In the genomic region with DNA sequence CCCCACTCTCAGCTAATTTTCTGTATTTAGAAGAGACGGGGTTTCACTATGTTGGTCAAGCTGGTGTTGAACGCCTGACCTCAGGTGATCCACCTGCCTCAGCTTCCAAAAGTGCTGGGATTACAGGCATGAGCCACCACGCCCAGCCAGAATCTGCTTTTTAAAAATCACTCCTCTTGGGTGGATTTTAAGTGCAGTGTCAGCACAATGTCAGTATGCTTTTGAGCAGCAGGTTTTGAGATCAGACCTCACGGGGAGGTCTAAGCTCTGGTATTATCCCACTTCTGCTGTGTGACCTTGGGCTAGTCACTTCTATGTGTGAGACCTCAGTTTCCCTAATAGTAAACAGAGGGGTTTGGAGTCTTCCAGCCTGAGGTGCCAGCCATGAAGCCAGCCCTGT, we compare ENCODE assay signal across 30 cellular contexts. TPM values are rescaled to one million over a fixed set of nuclear protein-coding genes. Genes with fewer than 3 reads are reported as not detected.
"Had no signal": no experiment of that assay in that cellular context is flagged by ENCODE, and none has a peak within 500 bp of the region (broad histone marks: within the 10 kb centered on the region; RNA-seq: fewer than 3 reads in every experiment).

No MANE protein-coding gene starts in this region.

- H3K79me2 ChIP-seq: parathyroid adenoma had no signal

- H3K27me3 ChIP-seq: neural progenitor cell, ovary, testis, transverse colon, upper lobe of right lung, uterus had no signal

- DNase-seq: natural killer cell; occipital lobe; ovary; posterior cingulate gyrus; psoas muscle; right cardiac atrium; stimulated activated CD4-positive, alpha-beta T cell treated with anti-CD3 and anti-CD28 coated beads, Interleukin-12 subunit alpha, Interleukin-12 subunit beta, amount 100 ng/mL, for 4 hours; stimulated activated CD4-positive, alpha-beta T cell treated with anti-CD3 and anti-CD28 coated beads, Interleukin-1b, Interleukin-23, amount 100 ng/mL, for 48 hours; stimulated activated CD4-positive, alpha-beta T cell treated with anti-CD3 and anti-CD28 coated beads, Interleukin-4, amount 100 ng/mL, for 1 hour; stimulated activated CD4-positive, alpha-beta T cell treated with anti-CD3 and anti-CD28 coated beads, Interleukin-4, amount 100 ng/mL, for 4 hours; stimulated activated CD8-positive, alpha-beta memory T cell treated with anti-CD3 and anti-CD28 coated beads, Interleukin-4, amount 100 ng/mL, for 48 hours; stimulated activated naive CD4-positive, alpha-beta T cell; stimulated activated naive CD8-positive, alpha-beta T cell treated with anti-CD3 and anti-CD28 coated beads, Interleukin-15, amount 100 ng/mL, for 72 hours; stimulated activated naive CD8-positive, alpha-beta T cell treated with anti-CD3 and anti-CD28 coated beads, Interleukin-15, Interleukin-2, amounts not matched to agents 100 U/mL and 50 U/mL, for 24 hours; substantia nigra; testis; tibial artery; transverse colon; upper lobe of right lung; uterus had no signal

- H3K27ac ChIP-seq: neural progenitor cell, ovary, parathyroid adenoma, psoas muscle, skin epidermis, spleen, suprapubic skin, testis, tibial artery, transverse colon, upper lobe of right lung, uterus had no signal

- H3K4me2 ChIP-seq: neural progenitor cell, smooth muscle cell had no signal

- H3K4me1 ChIP-seq: neural progenitor cell, parathyroid adenoma, psoas muscle, spleen, suprapubic skin, testis, tibial artery, transverse colon, upper lobe of right lung, uterus had no signal

- H3K4me3 ChIP-seq: neural progenitor cell, ovary, psoas muscle, skin epidermis, smooth muscle cell, spleen, suprapubic skin, testis, tibial artery, transverse colon, upper lobe of right lung, uterus had no signal

- ATAC-seq: natural killer cell; psoas muscle; right cardiac atrium; sciatic nerve; stimulated activated memory B cell treated with anti-CD40 and anti-IgM and Interleukin-4, amounts not matched to agents 10 μg/mL and 1 μg/mL and 100 μg/mL, for 72 hours; stimulated activated naive CD8-positive, alpha-beta T cell treated with anti-CD3 and anti-CD28 coated beads, Interleukin-15, amount 100 ng/mL, for 72 hours; stimulated activated naive CD8-positive, alpha-beta T cell treated with anti-CD3 and anti-CD28 coated beads, Interleukin-15, Interleukin-2, amounts not matched to agents 100 U/mL and 50 U/mL, for 24 hours; upper lobe of right lung had no signal

- H3K9ac ChIP-seq: neural progenitor cell, parathyroid adenoma had no signal

- H3K9me3 ChIP-seq: ovary, suprapubic skin, testis, transverse colon, upper lobe of right lung, uterus had no signal

- H2AFZ ChIP-seq: neural progenitor cell, parathyroid adenoma had no signal

- H3K36me3 ChIP-seq: neural progenitor cell, ovary, spleen, suprapubic skin, tibial artery, transverse colon, upper lobe of right lung, uterus had no signal

RNA-seq across cellular contexts. Expression of gene GSC, which starts 51.8 kb away (rescaled TPM):
- total RNA-seq: occipital lobe, progenitor cell of endocrine pancreas, renal cortical epithelial cell, right cardiac atrium, smooth muscle cell, spleen, upper lobe of right lung had no signal
- polyA plus RNA-seq: smooth muscle cell, spleen had no signal
